1 cellular context compared by ENCODE assay signal in genomic region chr9:136400038-136400834, GRCh38.
A peak's percentile ranks its signal among the peaks of the same experiment; 100 is the strongest.
TF ChIP-seq lines count a peak whose summit lies in the region.

Gene SNAPC4 (minus strand): TSS chr9:136400170. CDS start chr9:136398428, 1,742 bp downstream.

TF ChIP-seq in HepG2, 621 proteins besides CTCF, POLR2A, EP300 and RAD21 (continued from another document and continues in another):
- peak; percentile 69 for TF ChIP-seq ZBTB14 (CRISPR knock-in tag; IDR thresholded peaks at IDR 0.05)
- TF ChIP-seq SMAD1 (CRISPR knock-in tag; IDR thresholded peaks at IDR 0.05; ENCODE audit: borderline replicate concordance, low read depth): peak; percentile 26; the same call in 1 of the 2 replicates
- TF ChIP-seq PAWR (CRISPR knock-in tag; IDR thresholded peaks at IDR 0.05; ENCODE audit: borderline replicate concordance): no peak
- TF ChIP-seq ZNF275 (CRISPR knock-in tag; IDR thresholded peaks at IDR 0.05; ENCODE audit: borderline replicate concordance): 0 out of 2 replicates have a peak, but pooled peaks have one; percentile 65
- TF ChIP-seq ZNF589 (CRISPR knock-in tag; conservative IDR thresholded peaks at IDR 0.05): 0 out of 2 replicates have a peak, but pooled peaks have one; percentile 71
- no peak for TF ChIP-seq CBX1 (IDR thresholded peaks at IDR 0.05; ENCODE audit: low read depth)
- no peak for TF ChIP-seq ZNF737 (CRISPR knock-in tag; IDR thresholded peaks at IDR 0.05; ENCODE audit: borderline replicate concordance)
- TF ChIP-seq TBP (CRISPR knock-in tag; IDR thresholded peaks at IDR 0.05): peak; percentile 33; the same call in 1 of the 2 replicates
- no peak for TF ChIP-seq NKX3-1 (CRISPR knock-in tag; IDR thresholded peaks at IDR 0.05)
- no peak for TF ChIP-seq FOXA1 (IDR thresholded peaks at IDR 0.05)
- no peak for TF ChIP-seq FOXA1 (CRISPR knock-in tag; IDR thresholded peaks at IDR 0.05)
- no peak for TF ChIP-seq ZNF678 (CRISPR knock-in tag; IDR thresholded peaks at IDR 0.05)
- TF ChIP-seq SNRNP70 (IDR thresholded peaks at IDR 0.05; ENCODE audit: low read depth, low read length): no peak
- no peak for TF ChIP-seq ADNP (CRISPR knock-in tag; IDR thresholded peaks at IDR 0.05)
- peak; percentile 47; the same call in 1 of the 2 replicates for TF ChIP-seq HCFC1 (IDR thresholded peaks at IDR 0.05; ENCODE audit: low read depth, low read length)
- no peak for TF ChIP-seq TIGD3 (CRISPR knock-in tag; IDR thresholded peaks at IDR 0.05; ENCODE audit: borderline replicate concordance)
- TF ChIP-seq JUN (CRISPR knock-in tag; IDR thresholded peaks at IDR 0.05): 0 out of 2 replicates have a peak, but pooled peaks have one; percentile 17
- TF ChIP-seq ZNF550 (CRISPR knock-in tag; IDR thresholded peaks at IDR 0.05; ENCODE audit: borderline replicate concordance): no peak
- no peak for TF ChIP-seq IKZF1 (IDR thresholded peaks at IDR 0.05)
- 0 out of 2 replicates have a peak, but pooled peaks have one; percentile 34 for TF ChIP-seq E2F5 (CRISPR knock-in tag; conservative IDR thresholded peaks at IDR 0.05)
- TF ChIP-seq MXI1 (IDR thresholded peaks at IDR 0.05; ENCODE audit: borderline replicate concordance, low read depth, low read length): peak; percentile 93
- no peak for TF ChIP-seq MTA3 (CRISPR knock-in tag; IDR thresholded peaks at IDR 0.05)
- TF ChIP-seq CENPX (CRISPR knock-in tag; IDR thresholded peaks at IDR 0.05): no peak
- TF ChIP-seq ZNF790 (CRISPR knock-in tag; IDR thresholded peaks at IDR 0.05; ENCODE audit: borderline replicate concordance): peak; percentile 73; the same call in 1 of the 2 replicates
- TF ChIP-seq TFDP1 (CRISPR knock-in tag; IDR thresholded peaks at IDR 0.05; ENCODE audit: borderline replicate concordance): peak; percentile 78
- no peak for TF ChIP-seq RXRB (CRISPR knock-in tag; IDR thresholded peaks at IDR 0.05; ENCODE audit: borderline replicate concordance)
- TF ChIP-seq ZNF776 (CRISPR knock-in tag; IDR thresholded peaks at IDR 0.05): peak; percentile 40; the same call in 1 of the 2 replicates
- TF ChIP-seq HMG20A (CRISPR knock-in tag; IDR thresholded peaks at IDR 0.05; ENCODE audit: borderline replicate concordance): no peak
- TF ChIP-seq ZNF10 (CRISPR knock-in tag; IDR thresholded peaks at IDR 0.05; ENCODE audit: borderline replicate concordance, low read depth): 0 out of 2 replicates have a peak, but pooled peaks have one; percentile 29
- no peak for TF ChIP-seq ZNF414 (CRISPR knock-in tag; IDR thresholded peaks at IDR 0.05)
- no peak for TF ChIP-seq BRCA1 (CRISPR knock-in tag; IDR thresholded peaks at IDR 0.05)
- peak; percentile 81; the same call in 1 of the 2 replicates for TF ChIP-seq ZNF451 (CRISPR knock-in tag; IDR thresholded peaks at IDR 0.05)
- TF ChIP-seq ZNF740 (CRISPR knock-in tag; IDR thresholded peaks at IDR 0.05): no peak
- no peak for TF ChIP-seq NR2F6 (IDR thresholded peaks at IDR 0.05)
- TF ChIP-seq NR2F6 (CRISPR knock-in tag; IDR thresholded peaks at IDR 0.05): no peak
- no peak for TF ChIP-seq RFXANK (CRISPR knock-in tag; IDR thresholded peaks at IDR 0.05)
- TF ChIP-seq ZNF724P (CRISPR knock-in tag; IDR thresholded peaks at IDR 0.05; ENCODE audit: borderline replicate concordance): no peak
- no peak for TF ChIP-seq MIER2 (CRISPR knock-in tag; IDR thresholded peaks at IDR 0.05)
- 0 out of 2 replicates have a peak, but pooled peaks have one; percentile 52 for TF ChIP-seq ZNF430 (CRISPR knock-in tag; IDR thresholded peaks at IDR 0.05)
- no peak for TF ChIP-seq ZBTB44 (CRISPR knock-in tag; IDR thresholded peaks at IDR 0.05)
- no peak; the same call in 1 of the 2 replicates for TF ChIP-seq NR2C2 (CRISPR knock-in tag; IDR thresholded peaks at IDR 0.05; ENCODE audit: borderline replicate concordance)
- no peak for TF ChIP-seq ZNF747 (CRISPR knock-in tag; IDR thresholded peaks at IDR 0.05; ENCODE audit: borderline replicate concordance)
- TF ChIP-seq TRIM22 (IDR thresholded peaks at IDR 0.05): no peak
- TF ChIP-seq HOMEZ (CRISPR knock-in tag; IDR thresholded peaks at IDR 0.05; ENCODE audit: low read depth): no peak
- no peak for TF ChIP-seq ZHX1 (CRISPR knock-in tag; IDR thresholded peaks at IDR 0.05; ENCODE audit: low read depth)
- TF ChIP-seq ATF3 (CRISPR knock-in tag; IDR thresholded peaks at IDR 0.05): no peak
- no peak for TF ChIP-seq ZNF7 (CRISPR knock-in tag; IDR thresholded peaks at IDR 0.05)
- TF ChIP-seq ZNF180 (CRISPR knock-in tag; IDR thresholded peaks at IDR 0.05; ENCODE audit: borderline replicate concordance, low read depth): no peak
- TF ChIP-seq ZBTB21 (CRISPR knock-in tag; IDR thresholded peaks at IDR 0.05): no peak
- TF ChIP-seq ZNF230 (CRISPR knock-in tag; IDR thresholded peaks at IDR 0.05): no peak
- no peak for TF ChIP-seq HMG20B (CRISPR knock-in tag; conservative IDR thresholded peaks at IDR 0.05)
- TF ChIP-seq AGO2 (optimal IDR thresholded peaks at IDR 0.05; ENCODE audit: low read depth, low read length): peak; percentile 69
- peak; percentile 65 for TF ChIP-seq RFX3 (CRISPR knock-in tag; IDR thresholded peaks at IDR 0.05)
- no peak for TF ChIP-seq MLLT10 (CRISPR knock-in tag; IDR thresholded peaks at IDR 0.05)
- TF ChIP-seq KAT8 (CRISPR knock-in tag; IDR thresholded peaks at IDR 0.05): peak; percentile 83
- TF ChIP-seq DNMT1 (CRISPR knock-in tag; IDR thresholded peaks at IDR 0.05): peak; percentile 64; the same call in 1 of the 2 replicates
